ENCODE assay signal across 1 cellular context in genomic region chr4:165079476-165079875, GRCh38.
TF ChIP-seq lines count a peak whose summit lies in the region.

No MANE protein-coding gene starts in this region.

TF ChIP-seq in K562, 482 proteins besides CTCF, POLR2A, EP300 and RAD21 (continued from another document):
- no peak for TF ChIP-seq FOXP4 (CRISPR knock-in tag; IDR thresholded peaks at IDR 0.05; ENCODE audit: borderline replicate concordance)
TF ChIP-seq in K562: peak in this region for 10.
